In the genomic region with DNA sequence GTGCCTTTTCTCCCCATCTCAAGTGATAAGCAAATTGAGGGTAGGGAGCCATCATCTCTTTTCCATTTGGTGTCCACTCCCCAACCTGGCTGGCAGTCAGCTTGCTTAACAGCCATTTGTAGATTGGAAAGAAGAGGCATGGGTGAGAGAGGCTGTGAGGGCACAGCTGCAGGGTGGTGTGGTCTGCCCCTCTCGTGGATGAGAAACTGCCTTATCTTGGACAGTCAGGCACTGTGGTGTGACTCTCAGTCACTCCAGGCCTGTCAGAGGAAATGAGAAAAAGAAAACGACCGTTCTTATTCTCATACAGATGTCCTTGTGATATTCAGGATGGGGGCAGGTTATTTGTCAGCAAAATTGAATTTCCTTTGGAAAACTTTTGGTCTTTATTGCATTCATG, we compare ENCODE assay signal across 11 cellular contexts.
DNase-seq lines count a peak whose midpoint lies in the region; ATAC-seq and TF ChIP-seq lines count a peak whose summit lies in the region.
"Had no signal": no experiment of that assay in that cellular context is flagged by ENCODE, and none has a peak within 500 bp of the region (broad histone marks: within the 10 kb centered on the region; RNA-seq: fewer than 3 reads in every experiment).

No MANE protein-coding gene starts in this region.

- H3K4me1 ChIP-seq in mucosa of descending colon (ENCODE audit: low read depth): peaks cover 22% of the 10 kb centered on the region

- H3K27me3 Mint-ChIP-seq in T-helper 1 cell treated with Interleukin-12 subunit alpha and Interleukin-12 subunit beta and Interleukin-4 antibody, amounts not matched to agents 30 μg/mL and 1 μg/mL, for 36 hours (ENCODE audit: low read depth): no peaks in the 10 kb centered on the region

- no peaks in the 10 kb centered on the region for H3K9me3 ChIP-seq in mucosa of descending colon
- H3K9me3 ChIP-seq: gastrocnemius medialis had no signal

- TF ChIP-seq CTCF in mucosa of descending colon (IDR thresholded peaks at IDR 0.05): no peak

- peaks cover 34% of the 10 kb centered on the region for H3K36me3 Mint-ChIP-seq in T-helper 1 cell treated with Interleukin-12 subunit alpha and Interleukin-12 subunit beta and Interleukin-4 antibody, amounts not matched to agents 30 μg/mL and 1 μg/mL, for 36 hours (ENCODE audit: low read depth)

- ATAC-seq in HG03025 (IDR thresholded peaks at IDR 0.05; ENCODE audit: low FRiP score, unreplicated experiment) (peak; percentile 61), mucosa of descending colon (peak; percentile 29)
- ATAC-seq: gastrocnemius medialis had no signal

- H3K4me3 ChIP-seq in mucosa of descending colon: no peak overlapping the region
- H3K4me3 ChIP-seq: gastrocnemius medialis had no signal

- no peaks in the 10 kb centered on the region for H3K9me3 Mint-ChIP-seq in T-helper 1 cell treated with Interleukin-12 subunit alpha and Interleukin-12 subunit beta and Interleukin-4 antibody, amounts not matched to agents 30 μg/mL and 1 μg/mL, for 36 hours

- no peaks in the 10 kb centered on the region for H3K36me3 ChIP-seq in mucosa of descending colon (ENCODE audit: low read depth)

- DNase-seq in GF-D8 (lab: John Stamatoyannopoulos, UW): peak; percentile 80
- DNase-seq in mucosa of descending colon: no peak
- no peak for DNase-seq in SW480 (ENCODE audit: low spot score)
- DNase-seq in NCI-H1694 treated with DMSO at 0.1 percent for 48 hours (lab: John Stamatoyannopoulos, UW): no peak
- DNase-seq in NCI-H128 (lab: John Stamatoyannopoulos, UW; ENCODE audit: unreplicated experiment): no peak
- DNase-seq in SKM-1 (lab: John Stamatoyannopoulos, UW; ENCODE audit: unreplicated experiment): no peak
- DNase-seq: gastrocnemius medialis, NCI-H446 treated with DMSO at 0.1 percent for 48 hours, SW 1271 had no signal

- peaks cover 74% of the 10 kb centered on the region for H3K4me1 Mint-ChIP-seq in T-helper 1 cell treated with Interleukin-12 subunit alpha and Interleukin-12 subunit beta and Interleukin-4 antibody, amounts not matched to agents 30 μg/mL and 1 μg/mL, for 36 hours (ENCODE audit: low read depth)

- peak overlapping the region; percentile 57 for H3K27ac Mint-ChIP-seq in T-helper 1 cell treated with Interleukin-12 subunit alpha and Interleukin-12 subunit beta and Interleukin-4 antibody, amounts not matched to agents 30 μg/mL and 1 μg/mL, for 36 hours

- peak overlapping the region; percentile 7 for H3K4me3 Mint-ChIP-seq in T-helper 1 cell treated with Interleukin-12 subunit alpha and Interleukin-12 subunit beta and Interleukin-4 antibody, amounts not matched to agents 30 μg/mL and 1 μg/mL, for 36 hours

- intact Hi-C loops in mucosa of descending colon (cut with DNase I, micrococcal nuclease): no loop called here
